In genomic region chr7:55093674-55094073, GRCh38 we compare ENCODE assay signal across 26 cellular contexts.
"Had no signal": no experiment of that assay in that cellular context is flagged by ENCODE, and none has a peak within 500 bp of the region (broad histone marks: within the 10 kb centered on the region; RNA-seq: fewer than 3 reads in every experiment).

No MANE protein-coding gene starts in this region.

- H3K4me1 Mint-ChIP-seq: activated B cell treated with CpG ODN at 0.5 μM for 24 hours; activated CD4-positive, alpha-beta T cell treated with anti-CD3 and anti-CD28 coated beads, Interleukin-2, amount 10 ng/mL, durations not matched to agents 24 days and 14 days; activated CD8-positive, alpha-beta memory T cell treated with anti-CD3 and anti-CD28 coated beads, Interleukin-2, amount 10 ng/mL, durations not matched to agents 7 days and 5 days; activated naive CD8-positive, alpha-beta T cell treated with anti-CD3 and anti-CD28 coated beads, Interleukin-2, amount 50 U/mL, for 24 hours had no signal

- H3K9me3 ChIP-seq: ascending aorta, body of pancreas, SJSA1 had no signal

- H3K27me3 ChIP-seq: ascending aorta, body of pancreas, cardiac muscle cell, SJSA1 had no signal

- H3K4me3 Mint-ChIP-seq: activated B cell treated with CpG ODN at 0.5 μM for 24 hours; activated CD4-positive, alpha-beta T cell treated with anti-CD3 and anti-CD28 coated beads, Interleukin-2, amount 10 ng/mL, durations not matched to agents 24 days and 14 days; activated CD8-positive, alpha-beta memory T cell treated with anti-CD3 and anti-CD28 coated beads, Interleukin-2, amount 10 ng/mL, durations not matched to agents 7 days and 5 days; activated naive CD8-positive, alpha-beta T cell treated with anti-CD3 and anti-CD28 coated beads, Interleukin-2, amount 50 U/mL, for 24 hours; activated T-cell treated with anti-CD3 and anti-CD28 coated beads, Interleukin-2, amount 50 U/mL, for 24 hours; activated T-helper 1 cell treated with anti-CD3 and anti-CD28 coated beads, Interleukin-12 subunit alpha, Interleukin-12 subunit beta, Interleukin-2, Interleukin-4 antibody, amounts not matched to agents 30 ng/mL and 10 ng/mL and 1 ng/mL, durations not matched to agents 14 hours and 24 hours and 36 hours; T-helper 1 cell treated with Interleukin-12 subunit alpha and Interleukin-12 subunit beta and Interleukin-4 antibody, amounts not matched to agents 30 μg/mL and 1 μg/mL, for 36 hours had no signal

- ATAC-seq: activated CD8-positive, alpha-beta memory T cell treated with anti-CD3 and anti-CD28 coated beads, Interleukin-2, amount 10 ng/mL, durations not matched to agents 7 days and 5 days; activated naive CD4-positive, alpha-beta T cell treated with anti-CD3 and anti-CD28 coated beads, Interleukin-2, amount 50 U/mL, for 72 hours; activated naive CD8-positive, alpha-beta T cell treated with anti-CD3 and anti-CD28 coated beads, Interleukin-2, amount 50 U/mL, for 24 hours; body of pancreas; PC-3; Right ventricle myocardium inferior; SK-N-SH treated with all-trans-retinoic acid at 6 μM for 48 hours had no signal

- H3K27ac Mint-ChIP-seq: activated B cell treated with CpG ODN at 0.5 μM for 24 hours; activated CD4-positive, alpha-beta T cell treated with anti-CD3 and anti-CD28 coated beads, Interleukin-2, amount 10 ng/mL, durations not matched to agents 24 days and 14 days; activated CD8-positive, alpha-beta memory T cell treated with anti-CD3 and anti-CD28 coated beads, Interleukin-2, amount 10 ng/mL, durations not matched to agents 7 days and 5 days; activated naive CD4-positive, alpha-beta T cell treated with anti-CD3 and anti-CD28 coated beads, Interleukin-2, amount 50 U/mL, for 72 hours; activated naive CD8-positive, alpha-beta T cell treated with anti-CD3 and anti-CD28 coated beads, Interleukin-2, amount 50 U/mL, for 24 hours; activated T-cell treated with anti-CD3 and anti-CD28 coated beads, Interleukin-2, amount 50 U/mL, for 24 hours; activated T-helper 1 cell treated with anti-CD3 and anti-CD28 coated beads, Interleukin-12 subunit alpha, Interleukin-12 subunit beta, Interleukin-2, Interleukin-4 antibody, amounts not matched to agents 30 ng/mL and 10 ng/mL and 1 ng/mL, durations not matched to agents 14 hours and 24 hours and 36 hours; T-helper 1 cell treated with Interleukin-12 subunit alpha and Interleukin-12 subunit beta and Interleukin-4 antibody, amounts not matched to agents 30 μg/mL and 1 μg/mL, for 36 hours had no signal

- H3K27ac ChIP-seq: ascending aorta, cardiac muscle cell, SJSA1 had no signal

- H3K36me3 Mint-ChIP-seq: activated CD8-positive, alpha-beta memory T cell treated with anti-CD3 and anti-CD28 coated beads, Interleukin-2, amount 10 ng/mL, durations not matched to agents 7 days and 5 days; activated naive CD4-positive, alpha-beta T cell treated with anti-CD3 and anti-CD28 coated beads, Interleukin-2, amount 50 U/mL, for 72 hours had no signal

- H3K9me3 Mint-ChIP-seq: activated B cell treated with CpG ODN at 0.5 μM for 24 hours; activated CD4-positive, alpha-beta T cell treated with anti-CD3 and anti-CD28 coated beads, Interleukin-2, amount 10 ng/mL, durations not matched to agents 24 days and 14 days; activated naive CD4-positive, alpha-beta T cell treated with anti-CD3 and anti-CD28 coated beads, Interleukin-2, amount 50 U/mL, for 72 hours; activated naive CD8-positive, alpha-beta T cell treated with anti-CD3 and anti-CD28 coated beads, Interleukin-2, amount 50 U/mL, for 24 hours; activated T-cell treated with anti-CD3 and anti-CD28 coated beads, Interleukin-2, amount 50 U/mL, for 24 hours; activated T-helper 1 cell treated with anti-CD3 and anti-CD28 coated beads, Interleukin-12 subunit alpha, Interleukin-12 subunit beta, Interleukin-2, Interleukin-4 antibody, amounts not matched to agents 30 ng/mL and 10 ng/mL and 1 ng/mL, durations not matched to agents 14 hours and 24 hours and 36 hours; T-helper 1 cell treated with Interleukin-12 subunit alpha and Interleukin-12 subunit beta and Interleukin-4 antibody, amounts not matched to agents 30 μg/mL and 1 μg/mL, for 36 hours had no signal

- H3K4me1 ChIP-seq: SJSA1 had no signal

- DNase-seq: activated B cell treated with CpG ODN at 0.5 μM for 24 hours; activated CD4-positive, alpha-beta T cell treated with anti-CD3 and anti-CD28 coated beads for 1 hour; activated CD4-positive, alpha-beta T cell treated with anti-CD3 and anti-CD28 coated beads, Interleukin-2, amount 10 ng/mL, durations not matched to agents 24 days and 14 days; activated CD4-positive, alpha-beta T cell treated with anti-CD3 and anti-CD28 coated beads, Interleukin-2, amount 50 U/mL, for 48 hours; activated CD8-positive, alpha-beta memory T cell treated with anti-CD3 and anti-CD28 coated beads, Interleukin-2, amount 10 ng/mL, durations not matched to agents 7 days and 5 days; activated effector memory CD4-positive, alpha-beta T cell treated with Interleukin-2 at 50 U/mL for 16 hours; activated naive CD4-positive, alpha-beta T cell treated with Interleukin-2 at 50 U/mL for 16 hours; activated naive CD8-positive, alpha-beta T cell treated with anti-CD3 and anti-CD28 coated beads, Interleukin-2, amount 50 U/mL, for 24 hours; activated T-cell treated with anti-CD3 and anti-CD28 coated beads, Interleukin-2, amount 50 U/mL, for 24 hours; amniotic stem cell; body of pancreas; MM.1S; NCI-H1105; NCI-H1436; NCI-H187 treated with DMSO at 0.1 percent for 48 hours; NCI-H2081 treated with DMSO at 0.1 percent for 48 hours; NCI-H446; PC-3 had no signal

- H3K4me3 ChIP-seq: ascending aorta, body of pancreas, cardiac muscle cell, SJSA1 had no signal

- H3K36me3 ChIP-seq: ascending aorta, cardiac muscle cell, SJSA1 had no signal
